ENCODE assay signal across 8 cellular contexts in genomic region chr17:75078097-75079022, GRCh38. TPM values are rescaled to one million over a fixed set of nuclear protein-coding genes. Genes with fewer than 3 reads are reported as not detected.
DNase-seq lines count a peak whose midpoint lies in the region; ATAC-seq, FAIRE-seq and TF ChIP-seq lines count a peak whose summit lies in the region.

No MANE protein-coding gene starts in this region.

- no peak for TF ChIP-seq POLR2A in GM12892 (IDR thresholded peaks at IDR 0.05; ENCODE audit: low read depth, low read length)

- H3K4me3 ChIP-seq in liver (ENCODE audit: low read depth in 1 of 3, low read length in 3 of 3), result peak overlapping the region; percentile 24 to 59 (median 36)

- no peaks in the 10 kb centered on the region for H3K9me3 ChIP-seq in liver (ENCODE audit: control insufficient read depth in 4 of 4, low read length in 3 of 4)

- WGBS in liver, result 48% methylated on average over 19 of the region's 19 CpGs

- peak overlapping the region; percentile 90 to 92 for H3K27ac ChIP-seq in liver (ENCODE audit: low read depth in 1 of 2, low read length in 2 of 2)

- no peaks in the 10 kb centered on the region for H3K36me3 ChIP-seq in liver (ENCODE audit: control insufficient read depth in 4 of 4, insufficient read depth in 3 of 4, low read depth in 1 of 4, low read length in 3 of 4)

- H3K4me1 ChIP-seq in liver (ENCODE audit: control insufficient read depth in 4 of 4, insufficient read depth in 4 of 4, low read length in 3 of 4), result peaks cover 7 to 48% (median 40%) of the 10 kb centered on the region in 4 donors

- peak; percentile 53 for ATAC-seq in HG02981 (IDR thresholded peaks at IDR 0.05; ENCODE audit: unreplicated experiment)

- H3K9ac ChIP-seq in liver (ENCODE audit: low read depth in 1 of 2, low read length in 2 of 2), result peak overlapping the region in 1 of 2 donors; percentile 45

- peak; percentile 33 for FAIRE-seq in GM12892 (lab: Jason Lieb, UNC)

- DNase-seq in GM12892 (ENCODE audit: insufficient read length) (peak; percentile 23), astrocyte of the hippocampus (ENCODE audit: low read depth, low spot score) (peak; percentile 90), RKO (ENCODE audit: low spot score) (no peak), NCI-H2171 treated with DMSO at 0.1 percent for 48 hours (lab: John Stamatoyannopoulos, UW) (no peak), NCI-H1436 (lab: John Stamatoyannopoulos, UW) (no peak), NOMO-1 (lab: John Stamatoyannopoulos, UW; ENCODE audit: unreplicated experiment in 2 of 2) (no peak)

- no peak for TF ChIP-seq CTCF in liver (IDR thresholded peaks at IDR 0.05; ENCODE audit: low read depth, low read length, missing input control)

- no peaks in the 10 kb centered on the region for H3K27me3 ChIP-seq in liver (ENCODE audit: control insufficient read depth in 4 of 4, insufficient read depth in 4 of 4, low read length in 3 of 4)

- TF ChIP-seq RAD21 in liver (IDR thresholded peaks at IDR 0.05), result no peak

TF ChIP-seq in liver, 16 proteins besides CTCF, POLR2A, EP300 and RAD21:
- no peak for TF ChIP-seq SP1 (IDR thresholded peaks at IDR 0.05)
- TF ChIP-seq JUND (IDR thresholded peaks at IDR 0.05), result no peak
- no peak for TF ChIP-seq NR2F2 (IDR thresholded peaks at IDR 0.05)
- TF ChIP-seq MAX (IDR thresholded peaks at IDR 0.05), result no peak
- no peak for TF ChIP-seq GABPA (IDR thresholded peaks at IDR 0.05 in 1 of 2, conservative IDR thresholded peaks at IDR 0.05 in 1 of 2)
- TF ChIP-seq HNF4G (IDR thresholded peaks at IDR 0.05), result no peak
- TF ChIP-seq HNF4A (conservative IDR thresholded peaks at IDR 0.05), result no peak

RNA-seq across cellular contexts. Expression of gene SLC16A5, which starts 9.4 kb away (rescaled TPM):
- polyA plus RNA-seq in GM12892 (2012; ENCODE audit: missing spikeins), result 1.0 TPM
- total RNA-seq in liver, result 1 to 10 TPM; 3.0 to 4.5 TPM
- polyA plus RNA-seq in liver, result 1 to 10 TPM; 1.0 to 2.1 TPM

RNA-seq across cellular contexts. Expression of gene KCTD2, which starts 31.3 kb away (rescaled TPM):
- 9.9 TPM for polyA plus RNA-seq in GM12892 (2012; ENCODE audit: missing spikeins)
- 1 to 10 TPM; 5.6 to 8.2 TPM for total RNA-seq in liver
- 1 to 10 TPM; 2.4 to 7.1 TPM for polyA plus RNA-seq in liver

RNA-seq across cellular contexts. Expression of gene ARMC7, which starts 31.4 kb away (rescaled TPM):
- 4.8 TPM for polyA plus RNA-seq in GM12892 (2012; ENCODE audit: missing spikeins)
- 1 to 10 TPM; 1.7 to 3.1 TPM for total RNA-seq in liver
- 1 to 10 TPM; 4.3 to 6.6 TPM for polyA plus RNA-seq in liver

RNA-seq across cellular contexts. Expression of gene ATP5PD, which starts 31.6 kb away (rescaled TPM):
- polyA plus RNA-seq in GM12892 (2012; ENCODE audit: missing spikeins), result 366 TPM
- 100 to 1,000 TPM; 102 to 128 TPM for total RNA-seq in liver
- polyA plus RNA-seq in liver, result 100 to 1,000 TPM; 241 to 378 TPM

RNA-seq across cellular contexts. Expression of gene NT5C, which starts 53.2 kb away (rescaled TPM):
- 33.8 TPM for polyA plus RNA-seq in GM12892 (2012; ENCODE audit: missing spikeins)
- 10 to 100 TPM; 13.6 to 27.2 TPM for total RNA-seq in liver
- 10 to 100 TPM; 22.5 to 26.4 TPM for polyA plus RNA-seq in liver

Comparison
In these comparisons a context has a peak if more than half of its experiments do, and no peak if none do; other contexts are left out.
1. DNase-seq: peak in GM12892 (single experiment) and astrocyte of the hippocampus (single experiment); none in RKO (single experiment), NCI-H2171 treated with DMSO at 0.1 percent for 48 hours (single experiment), NCI-H1436 (single experiment) and NOMO-1 (0 of 2).